Comparison of ENCODE assay signal across 1 cellular context in the genomic region with DNA sequence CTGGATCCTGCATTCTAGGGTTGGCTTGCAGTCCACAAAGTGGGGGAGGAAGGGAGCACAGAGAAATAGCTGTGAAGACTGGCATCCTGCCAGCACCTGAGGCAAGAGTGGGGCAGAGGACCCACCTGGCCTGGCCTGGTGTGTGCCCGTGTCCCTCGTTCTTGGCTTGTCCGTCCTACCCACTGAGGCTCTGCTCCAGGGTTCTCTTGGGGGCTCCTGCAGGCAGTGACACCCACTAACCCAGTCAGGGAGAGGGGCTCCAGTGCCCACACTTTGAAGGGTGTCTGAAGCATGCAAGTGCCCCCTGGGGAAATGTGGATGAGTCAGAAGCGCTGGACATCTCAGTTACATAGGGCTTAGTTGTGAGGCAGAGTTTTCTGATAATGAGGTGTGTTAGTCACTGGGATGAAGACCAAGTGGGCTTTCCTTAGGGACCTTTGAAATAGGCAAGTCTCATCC.
TF ChIP-seq lines count a peak whose summit lies in the region.

No MANE protein-coding gene starts in this region.

TF ChIP-seq in SK-N-SH, 30 proteins besides CTCF, POLR2A, EP300 and RAD21 (continued from another document):
- TF ChIP-seq, protein P1, sequence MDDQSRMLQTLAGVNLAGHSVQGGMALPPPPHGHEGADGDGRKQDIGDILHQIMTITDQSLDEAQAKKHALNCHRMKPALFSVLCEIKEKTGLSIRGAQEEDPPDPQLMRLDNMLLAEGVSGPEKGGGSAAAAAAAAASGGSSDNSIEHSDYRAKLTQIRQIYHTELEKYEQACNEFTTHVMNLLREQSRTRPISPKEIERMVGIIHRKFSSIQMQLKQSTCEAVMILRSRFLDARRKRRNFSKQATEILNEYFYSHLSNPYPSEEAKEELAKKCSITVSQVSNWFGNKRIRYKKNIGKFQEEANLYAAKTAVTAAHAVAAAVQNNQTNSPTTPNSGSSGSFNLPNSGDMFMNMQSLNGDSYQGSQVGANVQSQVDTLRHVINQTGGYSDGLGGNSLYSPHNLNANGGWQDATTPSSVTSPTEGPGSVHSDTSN (IDR thresholded peaks at IDR 0.05) = no peak
- no peak for TF ChIP-seq FOXJ3 (CRISPR knock-in tag; IDR thresholded peaks at IDR 0.05)
- no peak for TF ChIP-seq EZH2phosphoT487 (IDR thresholded peaks at IDR 0.05; ENCODE audit: borderline replicate concordance, low read depth)
